1 cellular context compared by ENCODE assay signal in genomic region chr16:78284957-78285434, GRCh38.
TF ChIP-seq lines count a peak whose summit lies in the region.

No MANE protein-coding gene starts in this region.

TF ChIP-seq in HepG2, 621 proteins besides CTCF, POLR2A, EP300 and RAD21 (continued from another document):
- 0 out of 2 replicates have a peak, but pooled peaks have one; percentile 46 for TF ChIP-seq BRCA1 (CRISPR knock-in tag; IDR thresholded peaks at IDR 0.05)
- TF ChIP-seq ZNF580 (CRISPR knock-in tag; IDR thresholded peaks at IDR 0.05; ENCODE audit: borderline replicate concordance, low read depth): 0 out of 2 replicates have a peak, but pooled peaks have one; percentile 53
- TF ChIP-seq ZNF790 (CRISPR knock-in tag; IDR thresholded peaks at IDR 0.05; ENCODE audit: borderline replicate concordance): no peak
- TF ChIP-seq SOX13 (IDR thresholded peaks at IDR 0.05): no peak
- peak in 1 of 2 experiments; percentile 75; a peak in 2 of 4 replicates for TF ChIP-seq SOX13 (CRISPR knock-in tag; conservative IDR thresholded peaks at IDR 0.05 in 1 of 2, IDR thresholded peaks at IDR 0.05 in 1 of 2)
- TF ChIP-seq RBM22 (optimal IDR thresholded peaks at IDR 0.05; ENCODE audit: low read length): no peak
- no peak for TF ChIP-seq ZNF20 (CRISPR knock-in tag; IDR thresholded peaks at IDR 0.05)
- peak; percentile 14 to 32; a peak in 1 of 4 replicates for TF ChIP-seq HMGXB4 (CRISPR knock-in tag; IDR thresholded peaks at IDR 0.05; ENCODE audit: borderline replicate concordance in 1 of 2, low read depth in 1 of 2)
- TF ChIP-seq MAZ (IDR thresholded peaks at IDR 0.05; ENCODE audit: borderline replicate concordance, low read depth, low read length): peak; percentile 16; the same call in 1 of the 2 replicates
- no peak; the same call in 1 of the 2 replicates for TF ChIP-seq MAZ (CRISPR knock-in tag; IDR thresholded peaks at IDR 0.05; ENCODE audit: low read depth)
- peak; percentile 88 for TF ChIP-seq HMG20A (CRISPR knock-in tag; IDR thresholded peaks at IDR 0.05; ENCODE audit: borderline replicate concordance)
- TF ChIP-seq TFE3 (CRISPR knock-in tag; IDR thresholded peaks at IDR 0.05): peak; percentile 63; the same call in 1 of the 2 replicates
- TF ChIP-seq HNRNPL (IDR thresholded peaks at IDR 0.05; ENCODE audit: low read depth, low read length): no peak
- peak; percentile 57; the same call in 1 of the 2 replicates for TF ChIP-seq ZNF792 (CRISPR knock-in tag; IDR thresholded peaks at IDR 0.05)
- 0 out of 2 replicates have a peak, but pooled peaks have one; percentile 20 for TF ChIP-seq ZZZ3 (CRISPR knock-in tag; IDR thresholded peaks at IDR 0.05; ENCODE audit: borderline replicate concordance)
- peak; percentile 79 for TF ChIP-seq FOXA3 (CRISPR knock-in tag; IDR thresholded peaks at IDR 0.05)
- peak; percentile 74 for TF ChIP-seq PPARG (CRISPR knock-in tag; conservative IDR thresholded peaks at IDR 0.05)
- 0 out of 2 replicates have a peak, but pooled peaks have one; percentile 25 for TF ChIP-seq ZNF232 (CRISPR knock-in tag; IDR thresholded peaks at IDR 0.05; ENCODE audit: borderline replicate concordance)
- peak; percentile 97 for TF ChIP-seq ZNF644 (CRISPR knock-in tag; IDR thresholded peaks at IDR 0.05; ENCODE audit: low read depth)
- TF ChIP-seq PHF5A (CRISPR knock-in tag; IDR thresholded peaks at IDR 0.05; ENCODE audit: low read depth, unreplicated experiment): peak; percentile 48
- peak; percentile 82 for TF ChIP-seq RXRB (CRISPR knock-in tag; IDR thresholded peaks at IDR 0.05; ENCODE audit: borderline replicate concordance)
- peak; percentile 81 for TF ChIP-seq ELF3 (CRISPR knock-in tag; IDR thresholded peaks at IDR 0.05)
- no peak for TF ChIP-seq ARNT (IDR thresholded peaks at IDR 0.05)
- TF ChIP-seq THRA (CRISPR knock-in tag; IDR thresholded peaks at IDR 0.05; ENCODE audit: borderline replicate concordance): peak; percentile 78; the same call in 1 of the 2 replicates
- 0 out of 2 replicates have a peak, but pooled peaks have one; percentile 19 for TF ChIP-seq ETV6 (CRISPR knock-in tag; conservative IDR thresholded peaks at IDR 0.05)
- TF ChIP-seq IRX3 (CRISPR knock-in tag; IDR thresholded peaks at IDR 0.05; ENCODE audit: borderline replicate concordance, low read depth): no peak
- TF ChIP-seq ZMYM3 (CRISPR knock-in tag; IDR thresholded peaks at IDR 0.05): peak; percentile 93
- no peak; the same call in 1 of the 2 replicates for TF ChIP-seq NR2F6 (IDR thresholded peaks at IDR 0.05)
- 0 out of 2 replicates have a peak, but pooled peaks have one; percentile 51 for TF ChIP-seq NR2F6 (CRISPR knock-in tag; IDR thresholded peaks at IDR 0.05)
- TF ChIP-seq ATF7 (IDR thresholded peaks at IDR 0.05): peak; percentile 99
- TF ChIP-seq ATF7 (CRISPR knock-in tag; IDR thresholded peaks at IDR 0.05): peak; percentile 96
- TF ChIP-seq SMC3 (IDR thresholded peaks at IDR 0.05; ENCODE audit: low read length): peak; percentile 44; the same call in 1 of the 2 replicates
